ENCODE assay signal across 8 cellular contexts in the genomic region with DNA sequence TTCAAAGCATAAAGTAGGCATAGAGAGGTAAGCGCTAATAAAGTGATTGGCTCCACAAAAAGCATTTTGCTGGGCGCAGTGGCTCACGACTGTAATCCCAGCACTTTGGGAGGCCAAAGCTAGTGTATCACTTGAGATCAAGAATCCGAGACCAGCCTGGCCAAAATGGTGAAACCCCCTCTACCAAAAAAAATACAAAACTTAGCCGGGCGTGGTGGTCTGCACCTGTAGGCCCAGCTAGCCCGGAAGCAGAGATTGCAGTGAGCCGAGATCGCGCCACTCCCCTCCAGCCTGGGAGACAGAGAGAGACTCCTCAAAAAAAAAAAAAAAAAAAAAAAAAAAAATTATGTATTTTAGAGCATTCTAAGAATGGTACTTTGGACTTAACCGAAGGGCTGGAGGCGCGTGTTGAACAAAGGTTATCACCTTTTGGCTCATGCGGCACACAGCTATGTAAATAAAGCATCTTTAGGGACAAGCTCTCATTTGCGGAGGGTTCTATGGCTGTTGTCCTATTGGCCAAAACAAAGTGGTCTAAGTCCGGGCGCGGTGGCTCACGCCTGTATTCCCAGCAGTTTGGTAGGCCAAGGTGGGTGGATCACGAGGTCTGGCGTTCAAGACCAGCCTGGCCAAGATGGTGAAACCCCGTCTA. TPM values are rescaled to one million over a fixed set of nuclear protein-coding genes. Genes with fewer than 3 reads are reported as not detected.
DNase-seq lines count a peak whose midpoint lies in the region; ATAC-seq and TF ChIP-seq lines count a peak whose summit lies in the region.

No MANE protein-coding gene starts in this region.

- H3K27me3 ChIP-seq in breast epithelium (no peaks in the 10 kb centered on the region), uterus (no peaks in the 10 kb centered on the region)

- peaks cover 8% of the 10 kb centered on the region for H3K4me1 Mint-ChIP-seq in memory B cell

- H3K36me3 Mint-ChIP-seq in memory B cell = no peaks in the 10 kb centered on the region

- no peaks in the 10 kb centered on the region for H3K4me1 ChIP-seq in breast epithelium
- peaks cover 0 to 3% of the 10 kb centered on the region in 2 donors for H3K4me1 ChIP-seq in uterus

- H3K9me3 ChIP-seq in breast epithelium = no peaks in the 10 kb centered on the region
- no peaks in the 10 kb centered on the region for H3K9me3 ChIP-seq in uterus

- H3K36me3 ChIP-seq in breast epithelium = no peaks in the 10 kb centered on the region
- H3K36me3 ChIP-seq in uterus = no peaks in the 10 kb centered on the region

- H3K9me3 Mint-ChIP-seq in memory B cell = no peaks in the 10 kb centered on the region

- ATAC-seq in memory B cell (ENCODE audit: low read depth) (no peak), omental fat pad (ENCODE audit: low FRiP score) (no peak), HG03135 (IDR thresholded peaks at IDR 0.05; ENCODE audit: unreplicated experiment) (no peak)

- H3K27ac Mint-ChIP-seq in memory B cell = peak overlapping the region; percentile 98

- peak; percentile 68 for DNase-seq in NCI-H2227 (lab: John Stamatoyannopoulos, UW; ENCODE audit: unreplicated experiment)
- no peak for DNase-seq in NCI-H2227 treated with DMSO at 0.1 percent for 48 hours (lab: John Stamatoyannopoulos, UW)
- DNase-seq in LoVo (ENCODE audit: low spot score) = peak; percentile 65
- no peak for DNase-seq in breast epithelium (ENCODE audit: low spot score in 2 of 2)
- no peak for DNase-seq in memory B cell (ENCODE audit: low spot score in 2 of 2)
- DNase-seq in uterus = peak in 1 of 2 donors; percentile 31
- DNase-seq in omental fat pad (ENCODE audit: low spot score) = no peak

- intact Hi-C loops in breast epithelium (cut with DNase I; ENCODE audit: low total_unique reads) = no loop called here
- intact Hi-C loops in uterus (cut with DNase I; ENCODE audit: low total_unique reads) = loop anchor here (10.0 kb wide), 1 partner anchor 50 kb away; a partner anchor contains a TSS

- peak overlapping the region; percentile 84 to 91 for H3K27ac ChIP-seq in breast epithelium
- H3K27ac ChIP-seq in uterus = peak overlapping the region; percentile 85 to 86

- H3K4me3 ChIP-seq in breast epithelium (peak overlapping the region; percentile 46 to 70 (median 60)), uterus (peak overlapping the region; percentile 34 to 50)

- H3K27me3 Mint-ChIP-seq in memory B cell = no peaks in the 10 kb centered on the region

- TF ChIP-seq POLR2A in breast epithelium (IDR thresholded peaks at IDR 0.05) (no peak), uterus (IDR thresholded peaks at IDR 0.05) (no peak)

- no peak for TF ChIP-seq CTCF in breast epithelium (IDR thresholded peaks at IDR 0.05)
- TF ChIP-seq CTCF in uterus (IDR thresholded peaks at IDR 0.05) = no peak
- TF ChIP-seq CTCF in omental fat pad (IDR thresholded peaks at IDR 0.05) = no peak

- peak overlapping the region; percentile 89 for H3K4me3 Mint-ChIP-seq in memory B cell

RNA-seq across cellular contexts. Expression of a gene that starts 17.4 kb away (rescaled TPM):
- total RNA-seq in breast epithelium = 1 to 10 TPM; 5.6 to 9.4 (median 8.6) TPM
- total RNA-seq in uterus = 1 to 10 TPM; 1.2 to 8.4 (median 6.2) TPM
- 10 to 100 TPM in 1 of 4 donors, 1 to 10 TPM in 3; 5.3 to 10.7 (median 8.8) TPM for total RNA-seq in omental fat pad

Comparison
In these comparisons a context has a peak if more than half of its experiments do, and no peak if none do; other contexts are left out.
1. DNase-seq: peak in NCI-H2227 (single experiment) and LoVo (single experiment); none in NCI-H2227 treated with DMSO at 0.1 percent for 48 hours (single experiment), breast epithelium (0 of 2), memory B cell (0 of 2) and omental fat pad (single experiment).